ENCODE assay signal across 9 cellular contexts in genomic region chr2:200864206-200864976, GRCh38. TPM values are rescaled to one million over a fixed set of nuclear protein-coding genes. Genes with fewer than 3 reads are reported as not detected.
DNase-seq lines count a peak whose midpoint lies in the region; ATAC-seq, FAIRE-seq and TF ChIP-seq lines count a peak whose summit lies in the region.
"Had no signal": no experiment of that assay in that cellular context is flagged by ENCODE, and none has a peak within 500 bp of the region (broad histone marks: within the 10 kb centered on the region; RNA-seq: fewer than 3 reads in every experiment).

Gene CLK1 (minus strand): TSS chr2:200864658. CDS start chr2:200861862, 2,796 bp downstream.

- no peaks in the 10 kb centered on the region for H3K27me3 ChIP-seq in kidney epithelial cell (ENCODE audit: control insufficient read depth, insufficient read depth, low read length)

- no peaks in the 10 kb centered on the region for H3K36me3 ChIP-seq in kidney epithelial cell (ENCODE audit: control insufficient read depth, insufficient read depth, low read length)

- peak; percentile 95 for FAIRE-seq in GM19239 (lab: Jason Lieb, UNC)
- FAIRE-seq: colon had no signal

- TF ChIP-seq CTCF in kidney epithelial cell (IDR thresholded peaks at IDR 0.05; ENCODE audit: insufficient read depth, low read length, poor library complexity, severe bottlenecking): no peak

- peak; percentile 76 for ATAC-seq in HG03442 (IDR thresholded peaks at IDR 0.05; ENCODE audit: unreplicated experiment)

- H3K4me3 ChIP-seq in kidney epithelial cell (ENCODE audit: low read depth, low read length): peak within 1 kb of the TSS; percentile 99

- DNase-seq in Ammon's horn (ENCODE audit: low spot score) (peak; percentile 97), GM19239 (ENCODE audit: insufficient read length, low spot score) (peak; percentile 81), NCI-H510A treated with DMSO at 0.1 percent for 48 hours (lab: John Stamatoyannopoulos, UW) (peak; percentile 83), cerebellum (ENCODE audit: low spot score) (peak; percentile 96), kidney epithelial cell (ENCODE audit: low read depth) (peak; percentile 78)
- peak; percentile 92 to 94 for DNase-seq in activated CD4-positive, alpha-beta T cell treated with anti-CD3 and anti-CD28 coated beads for 24 hours (ENCODE audit: low read depth in 2 of 2)
- peak; percentile 99 for DNase-seq in stimulated activated CD4-positive, alpha-beta T cell treated with anti-CD3 and anti-CD28 coated beads, Interleukin-15, amount 100 ng/mL, for 24 hours

RNA-seq across cellular contexts. Expression of gene CLK1, which starts in this region (rescaled TPM):
- total RNA-seq in cerebellum: 206 TPM
- total RNA-seq in kidney epithelial cell: 47.6 and 63.0 TPM in 2 replicates

Comparison
In these comparisons a context has a peak if more than half of its experiments do, and no peak if none do; other contexts are left out.
1. Peak in every context shown above with its lines: DNase-seq, ATAC-seq and H3K4me3 ChIP-seq.